ENCODE assay signal across 29 cellular contexts in the genomic region with DNA sequence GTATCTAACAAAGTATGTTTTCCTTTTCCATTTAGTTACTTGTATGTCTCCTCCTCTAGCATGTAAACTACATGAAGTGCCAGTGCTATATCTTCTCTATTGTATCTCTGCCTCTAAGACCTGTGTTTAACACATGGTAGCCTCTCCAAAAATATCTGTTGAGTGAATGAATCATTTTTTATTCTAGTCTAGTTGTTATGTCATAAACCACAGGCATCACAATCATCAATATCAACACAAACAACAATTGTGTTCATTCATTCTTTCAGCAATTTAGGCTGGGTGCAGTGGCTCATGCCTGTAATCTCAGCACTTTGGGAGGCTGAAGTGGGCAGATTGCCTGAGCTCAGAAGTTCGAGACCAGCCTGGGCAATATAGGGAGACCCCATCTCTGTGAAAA.
DNase-seq lines count a peak whose midpoint lies in the region; ATAC-seq, FAIRE-seq and TF ChIP-seq lines count a peak whose summit lies in the region.
"Had no signal": no experiment of that assay in that cellular context is flagged by ENCODE, and none has a peak within 500 bp of the region (broad histone marks: within the 10 kb centered on the region; RNA-seq: fewer than 3 reads in every experiment).

No MANE protein-coding gene starts in this region.

- TF ChIP-seq CTCF in RWPE2 (IDR thresholded peaks at IDR 0.05; ENCODE audit: poor library complexity, severe bottlenecking) = no peak

- no peak for FAIRE-seq in urothelium cell line (lab: Jason Lieb, UNC)
- FAIRE-seq: G401.6, GM19239, H1 had no signal

- no peak overlapping the region for H3K18ac ChIP-seq in mesendoderm (ENCODE audit: low read length)

- no peak overlapping the region for H2BK5ac ChIP-seq in mesendoderm (ENCODE audit: low read length)

- no peak overlapping the region for H2BK15ac ChIP-seq in mesendoderm (replicated peaks; ENCODE audit: low read depth)

- peaks cover 21% of the 10 kb centered on the region for H3K4me1 ChIP-seq in RWPE2 (ENCODE audit: insufficient read depth, poor library complexity, severe bottlenecking)
- no peaks in the 10 kb centered on the region for H3K4me1 ChIP-seq in mesendoderm (ENCODE audit: control insufficient read depth, low read depth, low read length)

- H3K4me3 ChIP-seq in RWPE2 (ENCODE audit: severe bottlenecking) (no peak overlapping the region), mesendoderm (ENCODE audit: low read length) (no peak overlapping the region)
- H3K4me3 ChIP-seq: MG63 had no signal

- H3K9me3 ChIP-seq in RWPE2 (ENCODE audit: severe bottlenecking) = no peaks in the 10 kb centered on the region
- H3K9me3 ChIP-seq: MG63, SK-N-SH had no signal

- H4K8ac ChIP-seq in mesendoderm (ENCODE audit: low read depth, low read length) = no peak overlapping the region

- no peaks in the 10 kb centered on the region for H3K79me1 ChIP-seq in mesendoderm (ENCODE audit: low read length)

- no peak overlapping the region for H3K56ac ChIP-seq in mesendoderm (ENCODE audit: low read length)

- H3K27ac ChIP-seq in RWPE2 (ENCODE audit: poor library complexity, severe bottlenecking) (peak overlapping the region; percentile 68), mesendoderm (ENCODE audit: low read depth, low read length) (no peak overlapping the region)
- H3K27ac ChIP-seq: HL-60 had no signal

- peak; percentile 19 for DNase-seq in LHCN-M2 (ENCODE audit: low read depth)
- DNase-seq in RWPE2 (ENCODE audit: low spot score) = no peak
- peak; percentile 77 for DNase-seq in myocyte (ENCODE audit: low read depth)
- peak; percentile 18 for DNase-seq in urothelium cell line (ENCODE audit: low spot score)
- DNase-seq in mesendoderm = no peak
- no peak for DNase-seq in NCI-H748 treated with DMSO at 0.1 percent for 48 hours (lab: John Stamatoyannopoulos, UW)
- DNase-seq: C1 segment of cervical spinal cord; CD4-positive, alpha-beta memory T cell; COR-L47; DMS53; Karpas-422; MG63; NCI-H1105 treated with DMSO at 0.1 percent for 48 hours; NCI-H146; NCI-H1930; NCI-H2107; NCI-H524 treated with DMSO at 0.1 percent for 48 hours; NCI-H82; NK-92 treated with Interleukin-12 subunit alpha and Interleukin-12 subunit beta, amount 100 ng/mL, for 24 hours; RPMI8226; SIG-M5; SK-N-SH; SW 1271 had no signal

- no peak overlapping the region for H3K4me2 ChIP-seq in mesendoderm (ENCODE audit: low read length)
- H3K4me2 ChIP-seq: SK-N-SH had no signal

- no peaks in the 10 kb centered on the region for H3K36me3 ChIP-seq in RWPE2 (ENCODE audit: low read depth)
- H3K36me3 ChIP-seq in mesendoderm (ENCODE audit: control insufficient read depth, insufficient read depth, low read length) = no peaks in the 10 kb centered on the region
- H3K36me3 ChIP-seq: MG63 had no signal

- no peak overlapping the region for H3K9ac ChIP-seq in mesendoderm (ENCODE audit: low read length)
- H3K9ac ChIP-seq: SK-N-SH had no signal

- H3K79me2 ChIP-seq in mesendoderm (ENCODE audit: control insufficient read depth, insufficient read depth, low read length) = no peaks in the 10 kb centered on the region

- H3K27me3 ChIP-seq in RWPE2 (ENCODE audit: insufficient read depth, poor library complexity, severe bottlenecking) = no peaks in the 10 kb centered on the region
- H3K27me3 ChIP-seq in mesendoderm (ENCODE audit: insufficient read depth, low read length, poor library complexity) = no peaks in the 10 kb centered on the region
- H3K27me3 ChIP-seq: MG63 had no signal

- ATAC-seq in RWPE2 (ENCODE audit: low read depth) (no peak), GM18502 (IDR thresholded peaks at IDR 0.05; ENCODE audit: poor library complexity, unreplicated experiment) (no peak)
- ATAC-seq: HCT116 had no signal

- H2BK120ac ChIP-seq in mesendoderm (ENCODE audit: low read depth, low read length) = no peak overlapping the region

- no CpG with 5 or more reads among the region's 1 CpG for WGBS in mesendoderm (ENCODE audit: extremely low coverage, insufficient coverage, low lambda C conversion rate)

- H2AK5ac ChIP-seq in mesendoderm (ENCODE audit: low read length) = no peak overlapping the region

- no peak overlapping the region for H4K5ac ChIP-seq in mesendoderm (ENCODE audit: low read length)

- no peak overlapping the region for H3K23ac ChIP-seq in mesendoderm (ENCODE audit: low read length)

- no peak overlapping the region for H3K4ac ChIP-seq in mesendoderm (ENCODE audit: low read depth, low read length)

Comparison
In these comparisons a context has a peak if more than half of its experiments do, and no peak if none do; other contexts are left out.
1. DNase-seq: peak in LHCN-M2 (single experiment), myocyte (single experiment) and urothelium cell line (single experiment); none in RWPE2 (single experiment), mesendoderm (single experiment) and NCI-H748 treated with DMSO at 0.1 percent for 48 hours (single experiment).